Comparison of ENCODE assay signal across 22 cellular contexts in genomic region chr7:149814494-149814893, GRCh38. TPM values are rescaled to one million over a fixed set of nuclear protein-coding genes. Genes with fewer than 3 reads are reported as not detected.
DNase-seq lines count a peak whose midpoint lies in the region; ATAC-seq, FAIRE-seq and TF ChIP-seq lines count a peak whose summit lies in the region.
"Had no signal": no experiment of that assay in that cellular context is flagged by ENCODE, and none has a peak within 500 bp of the region (broad histone marks: within the 10 kb centered on the region; RNA-seq: fewer than 3 reads in every experiment).

No MANE protein-coding gene starts in this region.

- no peak overlapping the region for H3K4me3 Mint-ChIP-seq in stimulated activated memory B cell treated with anti-CD40 and anti-IgM and Interleukin-4, amounts not matched to agents 10 μg/mL and 1 μg/mL and 100 μg/mL, for 72 hours
- H3K4me3 Mint-ChIP-seq: CD4-positive, CD25-positive, alpha-beta regulatory T cell; CD8-positive, alpha-beta T cell had no signal

- H3K27ac Mint-ChIP-seq in stimulated activated memory B cell treated with anti-CD40 and anti-IgM and Interleukin-4, amounts not matched to agents 10 μg/mL and 1 μg/mL and 100 μg/mL, for 72 hours, result no peak overlapping the region
- H3K27ac Mint-ChIP-seq: CD4-positive, CD25-positive, alpha-beta regulatory T cell; CD8-positive, alpha-beta T cell had no signal

- CTCF ChIA-PET in K562 (lab: Yijun Ruan, JAX; ENCODE audit: low intra/inter-chr PET ratio), result no interaction called here

- H3K4me2 ChIP-seq in BLaER1 (peak overlapping the region; percentile 71), K562 (ENCODE audit: insufficient read depth, low read length) (no peak overlapping the region)
- H3K4me2 ChIP-seq: A549 had no signal

- no peaks in the 10 kb centered on the region for H3K4me1 Mint-ChIP-seq in stimulated activated memory B cell treated with anti-CD40 and anti-IgM and Interleukin-4, amounts not matched to agents 10 μg/mL and 1 μg/mL and 100 μg/mL, for 72 hours

- no peaks in the 10 kb centered on the region for H3K9me3 Mint-ChIP-seq in stimulated activated memory B cell treated with anti-CD40 and anti-IgM and Interleukin-4, amounts not matched to agents 10 μg/mL and 1 μg/mL and 100 μg/mL, for 72 hours
- H3K9me3 Mint-ChIP-seq: CD4-positive, CD25-positive, alpha-beta regulatory T cell; CD8-positive, alpha-beta T cell had no signal

- peak in 2 of 3 donors; percentile 47 to 51 for DNase-seq in right cardiac atrium
- DNase-seq in heart left ventricle, result no peak
- DNase-seq in K562 (ENCODE audit: extremely low read depth in 1 of 4, low spot score in 3 of 4), result no peak
- no peak for DNase-seq in GM13976 (ENCODE audit: low spot score)
- DNase-seq in NCI-H1092 (lab: John Stamatoyannopoulos, UW), result no peak
- DNase-seq: 8988T; ACHN; AML-193; BE2C; Caco-2; CD4-positive, CD25-positive, alpha-beta regulatory T cell; CD8-positive, alpha-beta T cell; DMS79; GF-D8; GOT3; H7; HCEC 1CT had no signal

- ATAC-seq in right cardiac atrium, result no peak
- no peak for ATAC-seq in heart left ventricle
- no peak for ATAC-seq in K562
- peak; percentile 5 for ATAC-seq in stimulated activated memory B cell treated with anti-CD40 and anti-IgM and Interleukin-4, amounts not matched to agents 10 μg/mL and 1 μg/mL and 100 μg/mL, for 72 hours
- ATAC-seq: A549; CD8-positive, alpha-beta T cell had no signal

- no peak overlapping the region for H3K4me3 ChIP-seq in right cardiac atrium (ENCODE audit: low read length)
- no peak overlapping the region for H3K4me3 ChIP-seq in heart left ventricle
- H3K4me3 ChIP-seq in BLaER1, result no peak overlapping the region
- H3K4me3 ChIP-seq in K562, result no peak overlapping the region
- H3K4me3 ChIP-seq: A549 had no signal

- TF ChIP-seq RAD21 in K562 (CRISPR knock-in tag; conservative IDR thresholded peaks at IDR 0.05 in 1 of 2, IDR thresholded peaks at IDR 0.05 in 1 of 2), result no peak

- intact Hi-C loops in right cardiac atrium (cut with DNase I) (no loop called here), heart left ventricle (cut with DNase I) (no loop called here), K562 (cut with micrococcal nuclease) (no loop called here)

- 72% methylated on average over 15 of the region's 15 CpGs for WGBS in right cardiac atrium
- WGBS in heart left ventricle, 4 donors, result 75 to 100% (median 79%) methylated on average over 1 to 15 of the region's 15 CpGs
- 11% methylated on average over 13 of the region's 15 CpGs for WGBS in K562 (ENCODE audit: insufficient coverage, low coverage, missing lambda C conversion rate)

- no peaks in the 10 kb centered on the region for H3K9me3 ChIP-seq in right cardiac atrium (ENCODE audit: control insufficient read depth, low read length)
- H3K9me3 ChIP-seq in heart left ventricle, result no peaks in the 10 kb centered on the region
- no peaks in the 10 kb centered on the region for H3K9me3 ChIP-seq in BLaER1
- H3K9me3 ChIP-seq in K562 (replicated peaks; ENCODE audit: control insufficient read depth, insufficient read depth, low read depth, low read length), result no peaks in the 10 kb centered on the region
- H3K9me3 ChIP-seq: A549, BE2C, Caco-2 had no signal

- TF ChIP-seq CTCF in heart left ventricle (IDR thresholded peaks at IDR 0.05) (no peak), K562 (IDR thresholded peaks at IDR 0.05 in 2 of 3, conservative IDR thresholded peaks at IDR 0.05 in 1 of 3; ENCODE audit: insufficient read depth in 2 of 3, low read depth in 1 of 3, low read length in 3 of 3) (no peak), GM13976 (IDR thresholded peaks at IDR 0.05; ENCODE audit: borderline replicate concordance, control extremely low read depth, extremely low read depth, insufficient read depth, missing control alignments) (no peak)

- no peak for TF ChIP-seq EP300 in K562 (IDR thresholded peaks at IDR 0.05; ENCODE audit: low read length)

- no peak overlapping the region for H2AFZ ChIP-seq in K562 (ENCODE audit: low read depth, low read length)

- no peaks in the 10 kb centered on the region for H3K4me1 ChIP-seq in right cardiac atrium (ENCODE audit: control insufficient read depth, insufficient read depth, low read length)
- no peaks in the 10 kb centered on the region for H3K4me1 ChIP-seq in heart left ventricle
- H3K4me1 ChIP-seq in BLaER1, result peaks cover 71% of the 10 kb centered on the region
- peaks cover 3 to 67% of the 10 kb centered on the region in 2 experiments; a peak in 3 of 5 replicates for H3K4me1 ChIP-seq in K562 (replicated peaks in 1 of 2; ENCODE audit: control insufficient read depth in 2 of 2, insufficient read depth in 2 of 2, low read length in 2 of 2)
- H3K4me1 ChIP-seq: A549, BE2C, Caco-2 had no signal

- H3K9ac ChIP-seq in BLaER1 (no peak overlapping the region), K562 (ENCODE audit: insufficient read depth in 1 of 2, low read depth in 2 of 2, low read length in 2 of 2) (0 out of 4 replicates have a peak overlapping the region, but pooled peaks of 1 of the 2 experiments have one; percentile 13)

- H4K20me1 ChIP-seq in BLaER1 (no peaks in the 10 kb centered on the region), K562 (replicated peaks; ENCODE audit: control insufficient read depth, insufficient read depth, low read length) (peaks cover 23% of the 10 kb centered on the region)

- no TSS peak for BruUV-seq in K562 (replicated peaks; lab: Mats Ljungman, UMichigan)

- no peak overlapping the region for H3K27ac ChIP-seq in right cardiac atrium (ENCODE audit: low read length)
- H3K27ac ChIP-seq in heart left ventricle, result no peak overlapping the region
- peak overlapping the region; percentile 56; the same call in 1 of the 2 replicates for H3K27ac ChIP-seq in BLaER1
- H3K27ac ChIP-seq in K562 (ENCODE audit: extremely low read depth, low read depth, low read length), result no peak overlapping the region
- H3K27ac ChIP-seq: A549, C4-2B had no signal

- in situ Hi-C loops in K562 (cut with MboI), result no loop called here
- in situ Hi-C loops in GM13976 (cut with MboI; ENCODE audit: low sequenced_read_pairs, unreplicated experiment), result no loop called here

- H3K79me2 ChIP-seq in K562 (ENCODE audit: control insufficient read depth, insufficient read depth, low read length), result no peaks in the 10 kb centered on the region

- POLR2A ChIA-PET in K562 (lab: Yijun Ruan, JAX), result interaction anchor here (1.1 kb wide), 1 partner anchor 8 kb away, joined by 3 read pairs; no protein-coding TSS in a partner anchor

- peaks cover 4% of the 10 kb centered on the region for H3K9me1 ChIP-seq in K562 (ENCODE audit: control insufficient read depth, insufficient read depth, low read length)

- peaks cover 16% of the 10 kb centered on the region for H3K27me3 Mint-ChIP-seq in stimulated activated memory B cell treated with anti-CD40 and anti-IgM and Interleukin-4, amounts not matched to agents 10 μg/mL and 1 μg/mL and 100 μg/mL, for 72 hours
- H3K27me3 Mint-ChIP-seq: CD4-positive, CD25-positive, alpha-beta regulatory T cell had no signal

- no peaks in the 10 kb centered on the region for H3K27me3 ChIP-seq in right cardiac atrium (ENCODE audit: control insufficient read depth, insufficient read depth)
- no peaks in the 10 kb centered on the region for H3K27me3 ChIP-seq in heart left ventricle
- no peaks in the 10 kb centered on the region for H3K27me3 ChIP-seq in BLaER1
- peaks cover 11 to 81% of the 10 kb centered on the region in 2 experiments; a peak in 3 of 5 replicates for H3K27me3 ChIP-seq in K562 (ENCODE audit: control insufficient read depth in 2 of 2, insufficient read depth in 2 of 2, low read length in 2 of 2)
- H3K27me3 ChIP-seq: BE2C had no signal

- H3K36me3 Mint-ChIP-seq in stimulated activated memory B cell treated with anti-CD40 and anti-IgM and Interleukin-4, amounts not matched to agents 10 μg/mL and 1 μg/mL and 100 μg/mL, for 72 hours, result no peaks in the 10 kb centered on the region
- H3K36me3 Mint-ChIP-seq: CD4-positive, CD25-positive, alpha-beta regulatory T cell; CD8-positive, alpha-beta T cell had no signal

- H3K36me3 ChIP-seq in heart left ventricle, result no peaks in the 10 kb centered on the region
- H3K36me3 ChIP-seq in BLaER1, result no peaks in the 10 kb centered on the region
- no peaks in the 10 kb centered on the region for H3K36me3 ChIP-seq in K562 (ENCODE audit: control insufficient read depth, insufficient read depth, low read length)
- H3K36me3 ChIP-seq: BE2C had no signal

- FAIRE-seq in K562 (lab: Jason Lieb, UNC), result no peak
- FAIRE-seq: A549, GM12891 had no signal

- TF ChIP-seq POLR2A in heart left ventricle (IDR thresholded peaks at IDR 0.05) (no peak), K562 (conservative IDR thresholded peaks at IDR 0.05) (no peak)

RNA-seq across cellular contexts. Expression of gene ZNF862, which starts 23.7 kb away (rescaled TPM):
- total RNA-seq in right cardiac atrium, result 10 to 100 TPM in 3 of 4 donors, 1 to 10 TPM in 1; 9.0 to 15.9 (median 14.2) TPM
- polyA plus RNA-seq in right cardiac atrium, result 7.8 TPM
- 10 to 100 TPM in 4 of 9 donors, 1 to 10 TPM in 5; 8.0 to 18.1 (median 9.8) TPM for total RNA-seq in heart left ventricle
- 1 to 10 TPM; 6.9 TPM for polyA plus RNA-seq in heart left ventricle
- 9.2 and 11.5 TPM in 2 replicates for total RNA-seq in K562 (2011; cell fraction: chromatin; rRNA removed; ENCODE audit: low replicate concordance)
- total RNA-seq in K562 (2011; cell fraction: nucleolus; rRNA removed), result 5.3 and 7.7 TPM in 2 replicates
- total RNA-seq in K562 (2011; cell fraction: nucleoplasm; rRNA removed), result 6.3 and 11.7 TPM in 2 replicates
- total RNA-seq in K562 (2014; rRNA removed), result 1.8 and 3.1 TPM in 2 replicates
- total RNA-seq in K562 (2014; rRNA removed; fragmentation: Illumina TruSeq; extraction: Trizol), result 2.2 and 2.5 TPM in 2 replicates
- total RNA-seq in K562 (2015; rRNA removed; fragmentation: Illumina TruSeq; extraction: Trizol), result 3.4 and 3.9 TPM in 2 replicates
- total RNA-seq in K562 (2021), result 1.8 and 3.2 TPM in 2 replicates
- 3.6 and 9.5 TPM in 2 replicates for polyA plus RNA-seq in K562 (2011; rRNA removed)
- polyA plus RNA-seq in K562 (2011; cell fraction: cytosol; rRNA removed), result 1.7 and 5.3 TPM in 2 replicates
- polyA plus RNA-seq in K562 (2011; cell fraction: nucleus; rRNA removed), result 21.4 and 31.5 TPM in 2 replicates
- 1.7 and 8.3 TPM in 2 replicates for polyA plus RNA-seq in K562 (2012)
- 1.8 TPM in 2 replicates for polyA plus RNA-seq in K562 (2014; fragmentation: Illumina TruSeq; extraction: Trizol)
- polyA plus RNA-seq in K562 (2014; fragmentation: Nextera tagmentation; extraction: Ambion mirVana), result 1 to 10 TPM; 1.1 to 1.5 TPM
- 2.4 and 2.6 TPM in 2 replicates for polyA plus RNA-seq in K562 (2014; rRNA removed)
- 1.8 and 7.0 TPM in 2 replicates for polyA minus RNA-seq in K562 (2011; rRNA and poly(A)+ RNA removed)
- polyA minus RNA-seq in K562 (2011; cell fraction: cytosol; rRNA and poly(A)+ RNA removed), result 2.5 and 2.8 TPM in 2 replicates
- polyA minus RNA-seq in K562 (2011; cell fraction: nucleus; rRNA and poly(A)+ RNA removed), result 8.2 and 30.1 TPM in 2 replicates

RNA-seq across cellular contexts. Expression of gene ZNF467, which starts 41.1 kb away (rescaled TPM):
- total RNA-seq in right cardiac atrium (10 to 100 TPM; 10.4 to 15.6 (median 11.6) TPM), heart left ventricle (1 to 10 TPM; 2.6 to 9.5 (median 5.1) TPM), K562 (2014; rRNA removed) (2.8 and 4.6 TPM in 2 replicates), K562 (2014; rRNA removed; fragmentation: Illumina TruSeq; extraction: Trizol) (0.80 and 1.3 TPM in 2 replicates), K562 (2015; rRNA removed; fragmentation: Illumina TruSeq; extraction: Trizol) (1.6 and 2.0 TPM in 2 replicates), K562 (2021) (14.2 and 16.2 TPM in 2 replicates)
- polyA plus RNA-seq in right cardiac atrium (6.6 TPM), heart left ventricle (1 to 10 TPM; 3.6 to 4.7 TPM), K562 (2011; rRNA removed) (2.4 and 3.9 TPM in 2 replicates), K562 (2014; fragmentation: Illumina TruSeq; extraction: Trizol) (1.7 and 3.2 TPM in 2 replicates), K562 (2014; fragmentation: Nextera tagmentation; extraction: Ambion mirVana) (under 1 TPM; 0.32 to 0.42 TPM), K562 (2014; rRNA removed) (6.6 and 8.3 TPM in 2 replicates)
- total RNA-seq in K562 (2011; cell fraction: chromatin; rRNA removed; ENCODE audit: low replicate concordance), result 3.6 and 10.3 TPM in 2 replicates
- 7.6 and 11.7 TPM in 2 replicates for total RNA-seq in K562 (2011; cell fraction: nucleolus; rRNA removed)
- total RNA-seq in K562 (2011; cell fraction: nucleoplasm; rRNA removed), result 5.1 and 5.6 TPM in 2 replicates
- polyA plus RNA-seq in K562 (2011; cell fraction: cytosol; rRNA removed), result 3.2 and 8.5 TPM in 2 replicates
- polyA plus RNA-seq in K562 (2011; cell fraction: nucleus; rRNA removed), result 17.0 and 31.8 TPM in 2 replicates
- polyA plus RNA-seq in K562 (2012), result 15.3 and 17.0 TPM in 2 replicates
- polyA minus RNA-seq in K562 (2011; rRNA and poly(A)+ RNA removed), result 0.60 and 1.1 TPM in 2 replicates
- polyA minus RNA-seq in K562 (2011; cell fraction: cytosol; rRNA and poly(A)+ RNA removed), result 7.6 and 15.2 TPM in 2 replicates
- 3.4 and 4.0 TPM in 2 replicates for polyA minus RNA-seq in K562 (2011; cell fraction: nucleus; rRNA and poly(A)+ RNA removed)

RNA-seq across cellular contexts. Expression of gene ATP6V0E2, which starts 59.3 kb away (rescaled TPM):
- 100 to 1,000 TPM in 1 of 4 donors, 10 to 100 TPM in 3; 53.0 to 113 (median 79.0) TPM for total RNA-seq in right cardiac atrium
- 66.5 TPM for polyA plus RNA-seq in right cardiac atrium
- total RNA-seq in heart left ventricle, result 100 to 1,000 TPM in 4 of 9 donors, 10 to 100 TPM in 5; 55.4 to 137 (median 92.3) TPM
- polyA plus RNA-seq in heart left ventricle, result 10 to 100 TPM; 39.0 to 80.9 TPM
- 4.1 and 8.3 TPM in 2 replicates for total RNA-seq in K562 (2011; cell fraction: chromatin; rRNA removed; ENCODE audit: low replicate concordance)
- 11.3 and 12.5 TPM in 2 replicates for total RNA-seq in K562 (2011; cell fraction: nucleolus; rRNA removed)
- total RNA-seq in K562 (2011; cell fraction: nucleoplasm; rRNA removed), result 10.7 and 14.9 TPM in 2 replicates
- 15.2 and 20.7 TPM in 2 replicates for total RNA-seq in K562 (2014; rRNA removed)
- total RNA-seq in K562 (2014; rRNA removed; fragmentation: Illumina TruSeq; extraction: Trizol), result 4.0 and 4.7 TPM in 2 replicates
- total RNA-seq in K562 (2015; rRNA removed; fragmentation: Illumina TruSeq; extraction: Trizol), result 11.8 and 13.3 TPM in 2 replicates
- 17.8 and 18.5 TPM in 2 replicates for total RNA-seq in K562 (2021)
- 7.1 and 16.0 TPM in 2 replicates for polyA plus RNA-seq in K562 (2011; rRNA removed)
- polyA plus RNA-seq in K562 (2011; cell fraction: cytosol; rRNA removed), result 33.4 and 58.2 TPM in 2 replicates
- 12.9 and 16.7 TPM in 2 replicates for polyA plus RNA-seq in K562 (2011; cell fraction: nucleus; rRNA removed)
- 19.5 and 22.0 TPM in 2 replicates for polyA plus RNA-seq in K562 (2012)
- polyA plus RNA-seq in K562 (2014; fragmentation: Illumina TruSeq; extraction: Trizol), result 12.8 and 17.0 TPM in 2 replicates
- under 1 TPM; 0.55 to 0.63 TPM for polyA plus RNA-seq in K562 (2014; fragmentation: Nextera tagmentation; extraction: Ambion mirVana)
- 10.9 and 14.4 TPM in 2 replicates for polyA plus RNA-seq in K562 (2014; rRNA removed)
- polyA minus RNA-seq in K562 (2011; rRNA and poly(A)+ RNA removed), result 4.0 and 5.8 TPM in 2 replicates
- polyA minus RNA-seq in K562 (2011; cell fraction: cytosol; rRNA and poly(A)+ RNA removed), result 11.0 and 19.7 TPM in 2 replicates
- polyA minus RNA-seq in K562 (2011; cell fraction: nucleus; rRNA and poly(A)+ RNA removed), result 2.6 and 8.4 TPM in 2 replicates

Comparison
In these comparisons a context has a peak if more than half of its experiments do, and no peak if none do; other contexts are left out.
1. DNase-seq: peak in right cardiac atrium (2 of 3); none in heart left ventricle (0 of 5), K562 (0 of 4), GM13976 (single experiment) and NCI-H1092 (single experiment).